ENCODE assay signal across 18 cellular contexts in the genomic region with DNA sequence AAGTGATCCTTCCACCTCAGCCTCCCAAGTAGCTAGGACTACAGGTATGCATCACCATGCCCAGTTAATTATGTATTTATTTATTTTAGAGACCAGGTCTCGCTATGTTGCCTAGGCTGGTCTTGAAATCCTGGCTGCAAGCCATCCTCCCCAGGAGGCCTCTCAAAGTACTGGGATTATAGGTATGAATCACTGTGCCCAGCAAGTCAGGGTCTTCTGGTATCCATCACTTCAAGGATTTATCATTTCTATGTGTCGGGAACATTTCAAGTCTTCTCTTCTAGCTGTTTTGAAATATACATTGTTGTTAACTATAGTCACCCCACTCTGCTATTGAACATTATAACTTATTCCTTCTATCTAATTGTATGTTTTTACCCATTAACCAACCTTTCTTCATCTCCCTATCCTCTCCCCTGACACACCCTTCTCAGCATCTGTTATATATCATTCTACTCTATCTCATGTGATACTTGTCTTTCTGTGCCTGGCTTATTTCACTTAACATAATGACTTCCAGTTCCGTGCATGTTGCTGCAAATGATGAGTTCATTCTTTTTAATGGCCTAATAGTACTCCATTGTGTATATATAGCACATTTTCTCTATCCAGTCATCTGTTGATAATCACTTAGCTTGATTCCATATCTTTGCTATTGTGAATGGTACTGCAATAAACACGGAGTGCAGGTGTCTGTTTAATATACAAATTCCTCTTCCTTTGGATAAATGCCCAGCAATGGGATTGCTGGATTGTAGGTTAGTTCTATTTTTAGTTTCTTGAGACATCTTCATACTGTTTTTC. TPM values are rescaled to one million over a fixed set of nuclear protein-coding genes. Genes with fewer than 3 reads are reported as not detected.
A peak's percentile ranks its signal among the peaks of the same experiment; 100 is the strongest.
DNase-seq lines count a peak whose midpoint lies in the region; ATAC-seq, FAIRE-seq and TF ChIP-seq lines count a peak whose summit lies in the region.
"Had no signal": no experiment of that assay in that cellular context is flagged by ENCODE, and none has a peak within 500 bp of the region (broad histone marks: within the 10 kb centered on the region; RNA-seq: fewer than 3 reads in every experiment).

No MANE protein-coding gene starts in this region.

- CTCF ChIA-PET in CD4-positive, alpha-beta T cell (lab: Charles Lee) = interaction anchor here (1.1 to 2.4 kb wide), 6 partner anchors 10 to 200 kb away, joined by 3 to 13 read pairs (median 4); no protein-coding TSS in a partner anchor

- H3K4me3 Mint-ChIP-seq in CD4-positive, alpha-beta T cell = no peak overlapping the region
- H3K4me3 Mint-ChIP-seq: activated CD8-positive, alpha-beta memory T cell treated with anti-CD3 and anti-CD28 coated beads, Interleukin-2, amount 10 ng/mL, durations not matched to agents 7 days and 5 days; activated naive CD4-positive, alpha-beta T cell treated with anti-CD3 and anti-CD28 coated beads, Interleukin-2, amount 50 U/mL, for 24 hours; naive thymus-derived CD4-positive, alpha-beta T cell had no signal

- no peaks in the 10 kb centered on the region for H3K27me3 Mint-ChIP-seq in CD4-positive, alpha-beta T cell
- H3K27me3 Mint-ChIP-seq: activated naive CD4-positive, alpha-beta T cell treated with anti-CD3 and anti-CD28 coated beads, Interleukin-2, amount 50 U/mL, for 24 hours had no signal

- H3K27ac ChIP-seq in CD4-positive, alpha-beta T cell (ENCODE audit: low read depth, low read length) = no peak overlapping the region
- H3K27ac ChIP-seq: 22Rv1, colonic mucosa, gastroesophageal sphincter, Peyer's patch, tibial artery had no signal

- POLR2A ChIA-PET in CD4-positive, alpha-beta T cell (lab: Charles Lee) = interaction anchor here (0.6 to 0.9 kb wide), 2 partner anchors 36 to 201 kb away, joined by 3 to 5 read pairs; no protein-coding TSS in a partner anchor

- no peaks in the 10 kb centered on the region for H3K36me3 Mint-ChIP-seq in CD4-positive, alpha-beta T cell (ENCODE audit: low read depth)
- H3K36me3 Mint-ChIP-seq: activated CD8-positive, alpha-beta memory T cell treated with anti-CD3 and anti-CD28 coated beads, Interleukin-2, amount 10 ng/mL, durations not matched to agents 7 days and 5 days; naive thymus-derived CD4-positive, alpha-beta T cell had no signal

- no peaks in the 10 kb centered on the region for H3K36me3 ChIP-seq in bronchial epithelial cell (ENCODE audit: control insufficient read depth, insufficient read depth, low read length)
- H3K36me3 ChIP-seq: colonic mucosa, gastroesophageal sphincter, Peyer's patch, tibial artery had no signal

- in situ Hi-C loops in GM13976 (cut with MboI; ENCODE audit: low sequenced_read_pairs, unreplicated experiment) = loop anchor here (5.0 to 25.0 kb wide), 2 partner anchors 200 to 1070 kb away; no protein-coding TSS in a partner anchor

- TF ChIP-seq CTCF in bronchial epithelial cell (IDR thresholded peaks at IDR 0.05; ENCODE audit: insufficient read depth, low read length, severe bottlenecking) (no peak), retinal pigment epithelial cell (conservative IDR thresholded peaks at IDR 0.05; ENCODE audit: low read depth, low read length) (no peak), GM13976 (IDR thresholded peaks at IDR 0.05; ENCODE audit: borderline replicate concordance, control extremely low read depth, extremely low read depth, insufficient read depth, missing control alignments) (no peak)
- TF ChIP-seq CTCF in CD4-positive, alpha-beta T cell (IDR thresholded peaks at IDR 0.05) = no peak

- intact Hi-C loops in CD4-positive, alpha-beta T cell (cut with DNase I, micrococcal nuclease) = loop anchor here (1.0 to 10.0 kb wide), 4 partner anchors 200 to 1057 kb away; no protein-coding TSS in a partner anchor

- FAIRE-seq in bronchial epithelial cell (lab: Jason Lieb, UNC) = no peak

- no peaks in the 10 kb centered on the region for H3K4me1 Mint-ChIP-seq in CD4-positive, alpha-beta T cell (ENCODE audit: low read depth)
- H3K4me1 Mint-ChIP-seq: activated naive CD4-positive, alpha-beta T cell treated with anti-CD3 and anti-CD28 coated beads, Interleukin-2, amount 50 U/mL, for 24 hours; naive thymus-derived CD4-positive, alpha-beta T cell had no signal

- no peaks in the 10 kb centered on the region for H3K9me3 ChIP-seq in CD4-positive, alpha-beta T cell (ENCODE audit: control insufficient read depth, low read length)
- H3K9me3 ChIP-seq: colonic mucosa, gastroesophageal sphincter, Peyer's patch, tibial artery had no signal

- no peaks in the 10 kb centered on the region for H3K27me3 ChIP-seq in bronchial epithelial cell (ENCODE audit: control insufficient read depth, insufficient read depth, low read length)
- H3K27me3 ChIP-seq in CD4-positive, alpha-beta T cell (ENCODE audit: control insufficient read depth, insufficient read depth, low read length) = no peaks in the 10 kb centered on the region
- H3K27me3 ChIP-seq: colonic mucosa, gastroesophageal sphincter, Peyer's patch, tibial artery had no signal

- H3K27ac Mint-ChIP-seq in CD4-positive, alpha-beta T cell = no peak overlapping the region
- H3K27ac Mint-ChIP-seq: activated CD8-positive, alpha-beta memory T cell treated with anti-CD3 and anti-CD28 coated beads, Interleukin-2, amount 10 ng/mL, durations not matched to agents 7 days and 5 days; activated naive CD4-positive, alpha-beta T cell treated with anti-CD3 and anti-CD28 coated beads, Interleukin-2, amount 50 U/mL, for 24 hours; naive thymus-derived CD4-positive, alpha-beta T cell had no signal

- ATAC-seq in CD4-positive, alpha-beta T cell (ENCODE audit: poor library complexity) = no peak
- ATAC-seq in GM21786 (IDR thresholded peaks at IDR 0.05; ENCODE audit: unreplicated experiment) = no peak

- no peaks in the 10 kb centered on the region for H3K9me3 Mint-ChIP-seq in CD4-positive, alpha-beta T cell
- H3K9me3 Mint-ChIP-seq: activated naive CD4-positive, alpha-beta T cell treated with anti-CD3 and anti-CD28 coated beads, Interleukin-2, amount 50 U/mL, for 24 hours; naive thymus-derived CD4-positive, alpha-beta T cell had no signal

- DNase-seq in DMS 273 (lab: John Stamatoyannopoulos, UW; ENCODE audit: unreplicated experiment) (peak; percentile 20), DMS 273 treated with DMSO at 0.1 percent for 48 hours (lab: John Stamatoyannopoulos, UW) (no peak), NCI-H226 (peak; percentile 67), bronchial epithelial cell (ENCODE audit: low read depth) (peak; percentile 49), retinal pigment epithelial cell (ENCODE audit: low read depth) (peak; percentile 51), GM13976 (ENCODE audit: low spot score) (no peak)
- DNase-seq in CD4-positive, alpha-beta T cell = no peak
- DNase-seq: GOT3, left cardiac atrium, tibial artery had no signal

- H3K4me3 ChIP-seq in bronchial epithelial cell (ENCODE audit: low read depth, low read length) (no peak overlapping the region), retinal pigment epithelial cell (ENCODE audit: low read length) (no peak overlapping the region)
- H3K4me3 ChIP-seq: colonic mucosa, gastroesophageal sphincter, Peyer's patch, tibial artery had no signal

RNA-seq across cellular contexts. Expression of a gene that starts 26.4 kb away (rescaled TPM):
- total RNA-seq in bronchial epithelial cell = 23.6 and 45.0 TPM in 2 replicates
- total RNA-seq in CD4-positive, alpha-beta T cell = 10 to 100 TPM; 52.0 to 55.2 TPM

RNA-seq across cellular contexts. Expression of a gene that starts 26.5 kb away (rescaled TPM):
- total RNA-seq in bronchial epithelial cell = 19.2 and 34.3 TPM in 2 replicates
- total RNA-seq in CD4-positive, alpha-beta T cell = 10 to 100 TPM; 45.0 to 45.1 TPM

RNA-seq across cellular contexts. Expression of a gene that starts 34.1 kb away (rescaled TPM):
- 37.4 and 44.7 TPM in 2 replicates for total RNA-seq in bronchial epithelial cell
- not detected for total RNA-seq in CD4-positive, alpha-beta T cell
- total RNA-seq: activated CD8-positive, alpha-beta memory T cell treated with anti-CD3 and anti-CD28 coated beads, Interleukin-2, amount 10 ng/mL, durations not matched to agents 7 days and 5 days had no signal

Comparison
In these comparisons a context has a peak if more than half of its experiments do, and no peak if none do; other contexts are left out.
1. DNase-seq: peak in DMS 273 (single experiment), NCI-H226 (single experiment), bronchial epithelial cell (single experiment) and retinal pigment epithelial cell (single experiment); none in DMS 273 treated with DMSO at 0.1 percent for 48 hours (single experiment), CD4-positive, alpha-beta T cell (0 of 10) and GM13976 (single experiment).
2. RNA of a gene that starts 34.1 kb away (total RNA-seq): 37.4 to 44.7 TPM in bronchial epithelial cell; not detected in CD4-positive, alpha-beta T cell; every median in the first group is over 10 times any median in the second.